In genomic region chr5:83076742-83077661, GRCh38 we compare ENCODE assay signal across 1 cellular context.
TF ChIP-seq lines count a peak whose summit lies in the region.

Gene TMEM167A, minus strand, starts transcription at chr5:83077394. Its CDS starts 71 bp downstream, at chr5:83077323.
Gene XRCC4, plus strand, starts transcription at chr5:83077547. Its CDS starts 27,373 bp downstream, at chr5:83104920.

TF ChIP-seq in HepG2, 621 proteins besides CTCF, POLR2A, EP300 and RAD21 (continued from another document and continues in another):
- 0 out of 2 replicates have a peak, but pooled peaks have one; percentile 39 for TF ChIP-seq ZNF280B (CRISPR knock-in tag; IDR thresholded peaks at IDR 0.05; ENCODE audit: borderline replicate concordance)
- TF ChIP-seq ZNF543 (CRISPR knock-in tag; IDR thresholded peaks at IDR 0.05): no peak
- TF ChIP-seq HNRNPH1 (optimal IDR thresholded peaks at IDR 0.05; ENCODE audit: low read depth, low read length): no peak
- TF ChIP-seq ZSCAN22 (CRISPR knock-in tag; IDR thresholded peaks at IDR 0.05): no peak
- no peak for TF ChIP-seq LCORL (IDR thresholded peaks at IDR 0.05)
- TF ChIP-seq LCORL (CRISPR knock-in tag; IDR thresholded peaks at IDR 0.05): peak; percentile 70
- TF ChIP-seq NFRKB (IDR thresholded peaks at IDR 0.05): no peak
- no peak for TF ChIP-seq ZNF691 (CRISPR knock-in tag; IDR thresholded peaks at IDR 0.05; ENCODE audit: borderline replicate concordance, low read depth)
- no peak for TF ChIP-seq MAFK (conservative IDR thresholded peaks at IDR 0.05 in 1 of 2, IDR thresholded peaks at IDR 0.05 in 1 of 2; ENCODE audit: low read length in 2 of 2)
- no peak for TF ChIP-seq MTA3 (CRISPR knock-in tag; IDR thresholded peaks at IDR 0.05)
- peak; percentile 93 for TF ChIP-seq NFYB (CRISPR knock-in tag; IDR thresholded peaks at IDR 0.05)
- peak; percentile 20; the same call in 1 of the 2 replicates for TF ChIP-seq SP4 (CRISPR knock-in tag; IDR thresholded peaks at IDR 0.05)
- TF ChIP-seq KMT2B (CRISPR knock-in tag; IDR thresholded peaks at IDR 0.05): peak; percentile 90
- peak; percentile 52; the same call in 1 of the 2 replicates for TF ChIP-seq ZNF350 (CRISPR knock-in tag; IDR thresholded peaks at IDR 0.05; ENCODE audit: borderline replicate concordance, low read depth)
- no peak for TF ChIP-seq PHB2 (IDR thresholded peaks at IDR 0.05; ENCODE audit: partially characterized antibody)
- peak; percentile 81; the same call in 1 of the 2 replicates for TF ChIP-seq ZNF362 (CRISPR knock-in tag; IDR thresholded peaks at IDR 0.05; ENCODE audit: borderline replicate concordance)
- TF ChIP-seq, protein P1, sequence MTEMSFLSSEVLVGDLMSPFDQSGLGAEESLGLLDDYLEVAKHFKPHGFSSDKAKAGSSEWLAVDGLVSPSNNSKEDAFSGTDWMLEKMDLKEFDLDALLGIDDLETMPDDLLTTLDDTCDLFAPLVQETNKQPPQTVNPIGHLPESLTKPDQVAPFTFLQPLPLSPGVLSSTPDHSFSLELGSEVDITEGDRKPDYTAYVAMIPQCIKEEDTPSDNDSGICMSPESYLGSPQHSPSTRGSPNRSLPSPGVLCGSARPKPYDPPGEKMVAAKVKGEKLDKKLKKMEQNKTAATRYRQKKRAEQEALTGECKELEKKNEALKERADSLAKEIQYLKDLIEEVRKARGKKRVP (CRISPR knock-in tag; IDR thresholded peaks at IDR 0.05): no peak; a peak in 1 of 4 replicates
- TF ChIP-seq SNAPC4 (CRISPR knock-in tag; IDR thresholded peaks at IDR 0.05): 0 out of 2 replicates have a peak, but pooled peaks have one; percentile 42
- TF ChIP-seq NR3C1 (CRISPR knock-in tag; IDR thresholded peaks at IDR 0.05): no peak
- peak; percentile 37; the same call in 1 of the 2 replicates for TF ChIP-seq ETV5 (CRISPR knock-in tag; IDR thresholded peaks at IDR 0.05; ENCODE audit: borderline replicate concordance)
- TF ChIP-seq NFKBIZ (CRISPR knock-in tag; IDR thresholded peaks at IDR 0.05): no peak
- peak; percentile 85; the same call in 1 of the 2 replicates for TF ChIP-seq YEATS2 (CRISPR knock-in tag; IDR thresholded peaks at IDR 0.05; ENCODE audit: borderline replicate concordance)
- no peak for TF ChIP-seq RFX5 (IDR thresholded peaks at IDR 0.05; ENCODE audit: low read depth, low read length)
- TF ChIP-seq MAF1 (CRISPR knock-in tag; IDR thresholded peaks at IDR 0.05; ENCODE audit: borderline replicate concordance): peak; percentile 47; the same call in 1 of the 2 replicates
- no peak for TF ChIP-seq ZBTB3 (CRISPR knock-in tag; IDR thresholded peaks at IDR 0.05; ENCODE audit: borderline replicate concordance, low read depth)
- TF ChIP-seq ZNF274 (CRISPR knock-in tag; IDR thresholded peaks at IDR 0.05): peak; percentile 19; the same call in 1 of the 2 replicates
- TF ChIP-seq NONO (IDR thresholded peaks at IDR 0.05): no peak
- 0 out of 2 replicates have a peak, but pooled peaks have one; percentile 46 for TF ChIP-seq NONO (CRISPR knock-in tag; conservative IDR thresholded peaks at IDR 0.05)
- no peak for TF ChIP-seq ZNF572 (CRISPR knock-in tag; IDR thresholded peaks at IDR 0.05)
- peak; percentile 88 for TF ChIP-seq KMT2A (CRISPR knock-in tag; IDR thresholded peaks at IDR 0.05)
- TF ChIP-seq SMYD3 (CRISPR knock-in tag; IDR thresholded peaks at IDR 0.05): no peak
- no peak for TF ChIP-seq ZNF558 (CRISPR knock-in tag; IDR thresholded peaks at IDR 0.05; ENCODE audit: borderline replicate concordance)
- TF ChIP-seq KDM5A (IDR thresholded peaks at IDR 0.05; ENCODE audit: borderline replicate concordance, low read length): 0 out of 2 replicates have a peak, but pooled peaks have one; percentile 21
- no peak for TF ChIP-seq IKZF1 (IDR thresholded peaks at IDR 0.05)
- 0 out of 2 replicates have a peak, but pooled peaks have one; percentile 29 for TF ChIP-seq ZNF724P (CRISPR knock-in tag; IDR thresholded peaks at IDR 0.05; ENCODE audit: borderline replicate concordance)
- no peak for TF ChIP-seq THYN1 (CRISPR knock-in tag; IDR thresholded peaks at IDR 0.05; ENCODE audit: borderline replicate concordance, low read depth)
- peak; percentile 95 for TF ChIP-seq KAT8 (CRISPR knock-in tag; IDR thresholded peaks at IDR 0.05)
- no peak for TF ChIP-seq NAIF1 (CRISPR knock-in tag; IDR thresholded peaks at IDR 0.05; ENCODE audit: borderline replicate concordance)
- TF ChIP-seq ZNF660 (CRISPR knock-in tag; IDR thresholded peaks at IDR 0.05; ENCODE audit: borderline replicate concordance, low read depth): no peak
- TF ChIP-seq ZFP82 (CRISPR knock-in tag; IDR thresholded peaks at IDR 0.05; ENCODE audit: borderline replicate concordance): no peak
- TF ChIP-seq, protein P2, sequence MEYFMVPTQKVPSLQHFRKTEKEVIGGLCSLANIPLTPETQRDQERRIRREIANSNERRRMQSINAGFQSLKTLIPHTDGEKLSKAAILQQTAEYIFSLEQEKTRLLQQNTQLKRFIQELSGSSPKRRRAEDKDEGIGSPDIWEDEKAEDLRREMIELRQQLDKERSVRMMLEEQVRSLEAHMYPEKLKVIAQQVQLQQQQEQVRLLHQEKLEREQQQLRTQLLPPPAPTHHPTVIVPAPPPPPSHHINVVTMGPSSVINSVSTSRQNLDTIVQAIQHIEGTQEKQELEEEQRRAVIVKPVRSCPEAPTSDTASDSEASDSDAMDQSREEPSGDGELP (IDR thresholded peaks at IDR 0.05; ENCODE audit: borderline replicate concordance, low read depth): no peak
- TF ChIP-seq CEBPB (IDR thresholded peaks at IDR 0.05; ENCODE audit: borderline replicate concordance, low read depth, low read length): peak; percentile 82
- peak; percentile 55; the same call in 1 of the 2 replicates for TF ChIP-seq MEF2D (CRISPR knock-in tag; IDR thresholded peaks at IDR 0.05)
- peak; percentile 73 for TF ChIP-seq ATF7-NPFF (CRISPR knock-in tag; IDR thresholded peaks at IDR 0.05; ENCODE audit: low read depth)
- no peak for TF ChIP-seq EHMT2 (IDR thresholded peaks at IDR 0.05; ENCODE audit: borderline replicate concordance, low read depth, low read length)
- TF ChIP-seq, protein P3, sequence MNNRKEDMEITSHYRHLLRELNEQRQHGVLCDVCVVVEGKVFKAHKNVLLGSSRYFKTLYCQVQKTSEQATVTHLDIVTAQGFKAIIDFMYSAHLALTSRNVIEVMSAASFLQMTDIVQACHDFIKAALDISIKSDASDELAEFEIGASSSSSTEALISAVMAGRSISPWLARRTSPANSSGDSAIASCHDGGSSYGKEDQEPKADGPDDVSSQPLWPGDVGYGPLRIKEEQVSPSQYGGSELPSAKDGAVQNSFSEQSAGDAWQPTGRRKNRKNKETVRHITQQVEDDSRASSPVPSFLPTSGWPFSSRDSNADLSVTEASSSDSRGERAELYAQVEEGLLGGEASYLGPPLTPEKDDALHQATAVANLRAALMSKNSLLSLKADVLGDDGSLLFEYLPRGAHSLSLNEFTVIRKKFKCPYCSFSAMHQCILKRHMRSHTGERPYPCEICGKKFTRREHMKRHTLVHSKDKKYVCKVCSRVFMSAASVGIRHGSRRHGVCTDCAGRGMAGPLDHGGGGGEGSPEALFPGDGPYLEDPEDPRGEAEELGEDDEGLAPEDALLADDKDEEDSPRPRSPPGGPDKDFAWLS (CRISPR knock-in tag; IDR thresholded peaks at IDR 0.05; ENCODE audit: borderline replicate concordance): no peak
- TF ChIP-seq RARG (CRISPR knock-in tag; IDR thresholded peaks at IDR 0.05; ENCODE audit: low read depth): no peak
- TF ChIP-seq ZNF326 (CRISPR knock-in tag; IDR thresholded peaks at IDR 0.05; ENCODE audit: borderline replicate concordance): no peak
- TF ChIP-seq TEAD2 (CRISPR knock-in tag; IDR thresholded peaks at IDR 0.05): no peak
- no peak for TF ChIP-seq MAZ (IDR thresholded peaks at IDR 0.05; ENCODE audit: borderline replicate concordance, low read depth, low read length)
- TF ChIP-seq MAZ (CRISPR knock-in tag; IDR thresholded peaks at IDR 0.05; ENCODE audit: low read depth): 0 out of 2 replicates have a peak, but pooled peaks have one; percentile 37
- no peak for TF ChIP-seq ZNF138 (CRISPR knock-in tag; IDR thresholded peaks at IDR 0.05; ENCODE audit: low read depth)
- TF ChIP-seq, protein P4, sequence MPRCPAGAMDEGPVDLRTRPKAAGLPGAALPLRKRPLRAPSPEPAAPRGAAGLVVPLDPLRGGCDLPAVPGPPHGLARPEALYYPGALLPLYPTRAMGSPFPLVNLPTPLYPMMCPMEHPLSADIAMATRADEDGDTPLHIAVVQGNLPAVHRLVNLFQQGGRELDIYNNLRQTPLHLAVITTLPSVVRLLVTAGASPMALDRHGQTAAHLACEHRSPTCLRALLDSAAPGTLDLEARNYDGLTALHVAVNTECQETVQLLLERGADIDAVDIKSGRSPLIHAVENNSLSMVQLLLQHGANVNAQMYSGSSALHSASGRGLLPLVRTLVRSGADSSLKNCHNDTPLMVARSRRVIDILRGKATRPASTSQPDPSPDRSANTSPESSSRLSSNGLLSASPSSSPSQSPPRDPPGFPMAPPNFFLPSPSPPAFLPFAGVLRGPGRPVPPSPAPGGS (CRISPR knock-in tag; IDR thresholded peaks at IDR 0.05): no peak; the same call in 1 of the 2 replicates
- TF ChIP-seq MED8 (CRISPR knock-in tag; IDR thresholded peaks at IDR 0.05; ENCODE audit: insufficient replicate concordance): peak; percentile 26
- no peak for TF ChIP-seq ZNF136 (CRISPR knock-in tag; IDR thresholded peaks at IDR 0.05; ENCODE audit: low read depth)
- TF ChIP-seq, protein P5, sequence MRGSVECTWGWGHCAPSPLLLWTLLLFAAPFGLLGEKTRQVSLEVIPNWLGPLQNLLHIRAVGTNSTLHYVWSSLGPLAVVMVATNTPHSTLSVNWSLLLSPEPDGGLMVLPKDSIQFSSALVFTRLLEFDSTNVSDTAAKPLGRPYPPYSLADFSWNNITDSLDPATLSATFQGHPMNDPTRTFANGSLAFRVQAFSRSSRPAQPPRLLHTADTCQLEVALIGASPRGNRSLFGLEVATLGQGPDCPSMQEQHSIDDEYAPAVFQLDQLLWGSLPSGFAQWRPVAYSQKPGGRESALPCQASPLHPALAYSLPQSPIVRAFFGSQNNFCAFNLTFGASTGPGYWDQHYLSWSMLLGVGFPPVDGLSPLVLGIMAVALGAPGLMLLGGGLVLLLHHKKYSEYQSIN (CRISPR knock-in tag; IDR thresholded peaks at IDR 0.05; ENCODE audit: borderline replicate concordance): no peak
